ENCODE assay signal across 8 cellular contexts in genomic region chr10:60942604-60943269, GRCh38. TPM values are rescaled to one million over a fixed set of nuclear protein-coding genes. Genes with fewer than 3 reads are reported as not detected.
DNase-seq lines count a peak whose midpoint lies in the region; ATAC-seq, FAIRE-seq and TF ChIP-seq lines count a peak whose summit lies in the region.

No MANE protein-coding gene starts in this region.

- H3K36me3 ChIP-seq in Loucy (ENCODE audit: insufficient read depth, low read length): no peaks in the 10 kb centered on the region
- no peaks in the 10 kb centered on the region for H3K36me3 ChIP-seq in astrocyte (ENCODE audit: insufficient read depth, low read length)
- H3K36me3 ChIP-seq in gastrocnemius medialis: no peaks in the 10 kb centered on the region

- H2AFZ ChIP-seq in Loucy (ENCODE audit: low read length) (peak overlapping the region; percentile 92), astrocyte (ENCODE audit: low read depth, low read length) (peak overlapping the region; percentile 79)

- peak; percentile 26 for FAIRE-seq in astrocyte (lab: Jason Lieb, UNC)

- no peaks in the 10 kb centered on the region for H3F3A ChIP-seq in Loucy (ENCODE audit: low read depth)

- peaks cover 35% of the 10 kb centered on the region for H3K4me1 Mint-ChIP-seq in astrocyte (ENCODE audit: low read depth, unreplicated experiment)

- no peaks in the 10 kb centered on the region for H3K9me3 Mint-ChIP-seq in astrocyte (ENCODE audit: unreplicated experiment)

- H3K27me3 ChIP-seq in Loucy (ENCODE audit: insufficient read depth, low read length, poor library complexity, severe bottlenecking): peaks cover 5% of the 10 kb centered on the region
- no peaks in the 10 kb centered on the region for H3K27me3 ChIP-seq in astrocyte (ENCODE audit: insufficient read depth, low read length)
- H3K27me3 ChIP-seq in gastrocnemius medialis: no peaks in the 10 kb centered on the region

- no peaks in the 10 kb centered on the region for H3K36me3 Mint-ChIP-seq in astrocyte (ENCODE audit: low read depth, unreplicated experiment)

- peaks cover 9% of the 10 kb centered on the region for H3K4me1 ChIP-seq in Loucy (ENCODE audit: insufficient read depth, low read length, poor library complexity, severe bottlenecking)
- peaks cover 23% of the 10 kb centered on the region for H3K4me1 ChIP-seq in astrocyte (ENCODE audit: insufficient read depth, low read length)
- H3K4me1 ChIP-seq in gastrocnemius medialis: peaks cover 40 to 60% of the 10 kb centered on the region in 2 donors

- H3K27me3 Mint-ChIP-seq in astrocyte (ENCODE audit: low read depth, unreplicated experiment): no peaks in the 10 kb centered on the region

- intact Hi-C loops in gastrocnemius medialis (cut with DNase I; ENCODE audit: low total_unique reads): loop anchor here (2.0 to 5.0 kb wide), 2 partner anchors 32 to 1105 kb away; no protein-coding TSS in a partner anchor

- H3K9me3 ChIP-seq in Loucy (ENCODE audit: insufficient read depth, low read depth, low read length): no peaks in the 10 kb centered on the region
- H3K9me3 ChIP-seq in astrocyte (ENCODE audit: insufficient read depth, low read depth, low read length): no peaks in the 10 kb centered on the region
- H3K9me3 ChIP-seq in gastrocnemius medialis: no peaks in the 10 kb centered on the region

- H3K4me3 ChIP-seq in Loucy (ENCODE audit: low read length, poor library complexity, severe bottlenecking): peak overlapping the region; percentile 74
- peak overlapping the region; percentile 74 for H3K4me3 ChIP-seq in astrocyte (ENCODE audit: insufficient read depth, low read depth, low read length)
- peak overlapping the region; percentile 63 for H3K4me3 ChIP-seq in iPS-11a (ENCODE audit: low read depth, low read length)
- peak overlapping the region; percentile 87 to 93 (median 90) for H3K4me3 ChIP-seq in gastrocnemius medialis

- H3K9me2 ChIP-seq in Loucy (replicated peaks; ENCODE audit: low read depth, low read length): no peaks in the 10 kb centered on the region

- in situ Hi-C loops in gastrocnemius medialis (cut with MboI; ENCODE audit: low sequenced_read_pairs in 4 of 4): loop anchor here in 1 of 4 donors (25.0 kb wide), 1 partner anchor 1120 kb away; no protein-coding TSS in a partner anchor

- peak overlapping the region; percentile 97 for H3K27ac Mint-ChIP-seq in astrocyte (ENCODE audit: unreplicated experiment)

- H3K9ac ChIP-seq in Loucy (ENCODE audit: low read depth, low read length, poor library complexity, severe bottlenecking) (peak overlapping the region; percentile 68), astrocyte (ENCODE audit: low read length) (peak overlapping the region; percentile 99)

- ATAC-seq in GM21447 (IDR thresholded peaks at IDR 0.05; ENCODE audit: unreplicated experiment): peak; percentile 66
- peak in 1 of 2 donors; percentile 7 for ATAC-seq in gastrocnemius medialis

- peak overlapping the region; percentile 96 for H3K4me3 Mint-ChIP-seq in astrocyte (ENCODE audit: unreplicated experiment)

- TF ChIP-seq CTCF in Loucy (conservative IDR thresholded peaks at IDR 0.05; ENCODE audit: low read length) (no peak), astrocyte (IDR thresholded peaks at IDR 0.05; ENCODE audit: insufficient read depth, low read depth, low read length) (no peak), gastrocnemius medialis (IDR thresholded peaks at IDR 0.05 in 4 of 5, conservative IDR thresholded peaks at IDR 0.05 in 1 of 5) (no peak)

- no peaks in the 10 kb centered on the region for H4K20me1 ChIP-seq in Loucy (ENCODE audit: insufficient read depth, low read length, poor library complexity, severe bottlenecking)
- no peaks in the 10 kb centered on the region for H4K20me1 ChIP-seq in astrocyte (ENCODE audit: insufficient read depth, low read length)

- DNase-seq in DMS53 treated with DMSO at 0.1 percent for 48 hours (lab: John Stamatoyannopoulos, UW; ENCODE audit: unreplicated experiment) (peak; percentile 54), astrocyte (ENCODE audit: low read depth) (peak; percentile 40), gastrocnemius medialis (peak; percentile 26 to 48), T1000 (lab: John Stamatoyannopoulos, UW) (no peak), NCI-H1694 treated with DMSO at 0.1 percent for 48 hours (lab: John Stamatoyannopoulos, UW) (no peak)

- no peak for TF ChIP-seq POLR2A in gastrocnemius medialis (IDR thresholded peaks at IDR 0.05)

- H3K79me2 ChIP-seq in Loucy (ENCODE audit: insufficient read depth, low read length): no peaks in the 10 kb centered on the region
- peaks cover 27% of the 10 kb centered on the region for H3K79me2 ChIP-seq in astrocyte (ENCODE audit: insufficient read depth, low read length)

- H3K27ac ChIP-seq in astrocyte (ENCODE audit: low read depth, low read length) (peak overlapping the region; percentile 99), gastrocnemius medialis (peak overlapping the region; percentile 97 to 100 (median 99))

- peak overlapping the region; percentile 85 for H3K4me2 ChIP-seq in Loucy (ENCODE audit: low read depth, low read length, poor library complexity, severe bottlenecking)
- peak overlapping the region; percentile 97 for H3K4me2 ChIP-seq in astrocyte (ENCODE audit: low read length)

RNA-seq across cellular contexts. Expression of gene RHOBTB1, which starts 1.2 kb away (rescaled TPM):
- total RNA-seq in astrocyte (43.0 and 46.5 TPM in 2 replicates), gastrocnemius medialis (10 to 100 TPM; 22.2 to 47.7 (median 33.5) TPM)

Comparison
In these comparisons a context has a peak if more than half of its experiments do, and no peak if none do; other contexts are left out.
1. DNase-seq: peak in DMS53 treated with DMSO at 0.1 percent for 48 hours (single experiment), astrocyte (single experiment) and gastrocnemius medialis (2 of 2); none in T1000 (single experiment) and NCI-H1694 treated with DMSO at 0.1 percent for 48 hours (single experiment).
2. Peak in every context shown above with its lines, with median percentiles within 50 percentile points of each other: H3K4me3 ChIP-seq.